Comparison of ENCODE assay signal across 1 cellular context in genomic region chr4:30295652-30296051, GRCh38.
TF ChIP-seq lines count a peak whose summit lies in the region.

No MANE protein-coding gene starts in this region.

TF ChIP-seq in GM23338, 12 proteins besides CTCF, POLR2A, EP300 and RAD21:
- TF ChIP-seq, protein P1, sequence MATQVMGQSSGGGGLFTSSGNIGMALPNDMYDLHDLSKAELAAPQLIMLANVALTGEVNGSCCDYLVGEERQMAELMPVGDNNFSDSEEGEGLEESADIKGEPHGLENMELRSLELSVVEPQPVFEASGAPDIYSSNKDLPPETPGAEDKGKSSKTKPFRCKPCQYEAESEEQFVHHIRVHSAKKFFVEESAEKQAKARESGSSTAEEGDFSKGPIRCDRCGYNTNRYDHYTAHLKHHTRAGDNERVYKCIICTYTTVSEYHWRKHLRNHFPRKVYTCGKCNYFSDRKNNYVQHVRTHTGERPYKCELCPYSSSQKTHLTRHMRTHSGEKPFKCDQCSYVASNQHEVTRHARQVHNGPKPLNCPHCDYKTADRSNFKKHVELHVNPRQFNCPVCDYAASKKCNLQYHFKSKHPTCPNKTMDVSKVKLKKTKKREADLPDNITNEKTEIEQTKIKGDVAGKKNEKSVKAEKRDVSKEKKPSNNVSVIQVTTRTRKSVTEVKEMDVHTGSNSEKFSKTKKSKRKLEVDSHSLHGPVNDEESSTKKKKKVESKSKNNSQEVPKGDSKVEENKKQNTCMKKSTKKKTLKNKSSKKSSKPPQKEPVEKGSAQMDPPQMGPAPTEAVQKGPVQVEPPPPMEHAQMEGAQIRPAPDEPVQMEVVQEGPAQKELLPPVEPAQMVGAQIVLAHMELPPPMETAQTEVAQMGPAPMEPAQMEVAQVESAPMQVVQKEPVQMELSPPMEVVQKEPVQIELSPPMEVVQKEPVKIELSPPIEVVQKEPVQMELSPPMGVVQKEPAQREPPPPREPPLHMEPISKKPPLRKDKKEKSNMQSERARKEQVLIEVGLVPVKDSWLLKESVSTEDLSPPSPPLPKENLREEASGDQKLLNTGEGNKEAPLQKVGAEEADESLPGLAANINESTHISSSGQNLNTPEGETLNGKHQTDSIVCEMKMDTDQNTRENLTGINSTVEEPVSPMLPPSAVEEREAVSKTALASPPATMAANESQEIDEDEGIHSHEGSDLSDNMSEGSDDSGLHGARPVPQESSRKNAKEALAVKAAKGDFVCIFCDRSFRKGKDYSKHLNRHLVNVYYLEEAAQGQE (IDR thresholded peaks at IDR 0.05; ENCODE audit: unreplicated experiment), result no peak
- TF ChIP-seq CREB1 (CRISPR knock-in tag; IDR thresholded peaks at IDR 0.05; ENCODE audit: low read depth), result no peak
- no peak for TF ChIP-seq POLR2AphosphoS5 (IDR thresholded peaks at IDR 0.05; ENCODE audit: low read depth)
- no peak for TF ChIP-seq EZH2phosphoT487 (IDR thresholded peaks at IDR 0.05; ENCODE audit: unreplicated experiment)
- no peak for TF ChIP-seq ZNF331 (CRISPR knock-in tag; IDR thresholded peaks at IDR 0.05; ENCODE audit: low read depth)
